8 cellular contexts compared by ENCODE assay signal in genomic region chr15:67520976-67521769, GRCh38. TPM values are rescaled to one million over a fixed set of nuclear protein-coding genes. Genes with fewer than 3 reads are reported as not detected.
DNase-seq lines count a peak whose midpoint lies in the region; ATAC-seq and TF ChIP-seq lines count a peak whose summit lies in the region.

Gene C15orf61, plus strand, starts transcription at chr15:67521131. Its CDS starts 118 bp downstream, at chr15:67521249.

- peak; percentile 81 for ATAC-seq in thoracic aorta (ENCODE audit: insufficient number of reproducible peaks, low FRiP score, low read depth)

- no peaks in the 10 kb centered on the region for H3K9me3 Mint-ChIP-seq in activated naive CD4-positive, alpha-beta T cell treated with anti-CD3 and anti-CD28 coated beads, Interleukin-2, amount 50 U/mL, for 24 hours
- peaks cover 2% of the 10 kb centered on the region for H3K9me3 Mint-ChIP-seq in glutamatergic neuron (ENCODE audit: unreplicated experiment)
- H3K9me3 Mint-ChIP-seq in osteocyte (ENCODE audit: unreplicated experiment) = no peaks in the 10 kb centered on the region

- H3K27ac ChIP-seq in SK-N-MC = peak within 1 kb of the TSS; percentile 80
- H3K27ac ChIP-seq in thoracic aorta = peak within 1 kb of the TSS; percentile 90 to 91

- no peaks in the 10 kb centered on the region for H3K36me3 ChIP-seq in HAP-1 (replicated peaks)
- no peaks in the 10 kb centered on the region for H3K36me3 ChIP-seq in SK-N-MC (ENCODE audit: insufficient read depth, low read length)
- H3K36me3 ChIP-seq in thoracic aorta = no peaks in the 10 kb centered on the region

- H3K4me1 ChIP-seq in HAP-1 (peaks cover 26% of the 10 kb centered on the region), thoracic aorta (ENCODE audit: control insufficient read depth in 1 of 2, low read depth in 2 of 2) (peaks cover 16 to 23% of the 10 kb centered on the region in 2 donors)

- no peaks in the 10 kb centered on the region for H3K36me3 Mint-ChIP-seq in activated naive CD4-positive, alpha-beta T cell treated with anti-CD3 and anti-CD28 coated beads, Interleukin-2, amount 50 U/mL, for 24 hours
- no peaks in the 10 kb centered on the region for H3K36me3 Mint-ChIP-seq in glutamatergic neuron (ENCODE audit: unreplicated experiment)
- peaks cover 8% of the 10 kb centered on the region for H3K36me3 Mint-ChIP-seq in osteocyte (ENCODE audit: unreplicated experiment)

- peaks cover 26% of the 10 kb centered on the region for H3K4me1 Mint-ChIP-seq in activated naive CD4-positive, alpha-beta T cell treated with anti-CD3 and anti-CD28 coated beads, Interleukin-2, amount 50 U/mL, for 24 hours
- peaks cover 14% of the 10 kb centered on the region for H3K4me1 Mint-ChIP-seq in glutamatergic neuron (ENCODE audit: low read depth, unreplicated experiment)
- H3K4me1 Mint-ChIP-seq in osteocyte (ENCODE audit: unreplicated experiment) = peaks cover 28% of the 10 kb centered on the region

- H3K27me3 Mint-ChIP-seq in activated naive CD4-positive, alpha-beta T cell treated with anti-CD3 and anti-CD28 coated beads, Interleukin-2, amount 50 U/mL, for 24 hours = no peaks in the 10 kb centered on the region
- peaks cover 2% of the 10 kb centered on the region for H3K27me3 Mint-ChIP-seq in glutamatergic neuron (ENCODE audit: unreplicated experiment)
- H3K27me3 Mint-ChIP-seq in osteocyte (ENCODE audit: unreplicated experiment) = no peaks in the 10 kb centered on the region

- CTCF ChIA-PET in GM10248 (lab: Yijun Ruan, JAX) = interaction anchor here (0.9 to 1.6 kb wide), 6 partner anchors 9 to 314 kb away, joined by 3 to 5 read pairs (median 4); no protein-coding TSS in a partner anchor

- POLR2A ChIA-PET in GM10248 (lab: Yijun Ruan, JAX) = interaction anchor here (0.7 kb wide), 1 partner anchor 21 kb away, joined by 4 read pairs; the partner anchor contains the start of gene MAP2K5

- H3K27ac Mint-ChIP-seq in activated naive CD4-positive, alpha-beta T cell treated with anti-CD3 and anti-CD28 coated beads, Interleukin-2, amount 50 U/mL, for 24 hours = peak within 1 kb of the TSS; percentile 96
- H3K27ac Mint-ChIP-seq in glutamatergic neuron (ENCODE audit: unreplicated experiment) = peak within 1 kb of the TSS; percentile 94
- H3K27ac Mint-ChIP-seq in osteocyte (ENCODE audit: unreplicated experiment) = peak within 1 kb of the TSS; percentile 93

- TF ChIP-seq CTCF in GM10248 (IDR thresholded peaks at IDR 0.05; ENCODE audit: control extremely low read depth, extremely low read depth, low read depth, missing control alignments) = peak; percentile 19
- TF ChIP-seq CTCF in glutamatergic neuron (IDR thresholded peaks at IDR 0.05; ENCODE audit: partially characterized antibody, unreplicated experiment) = no peak
- peak; percentile 10 for TF ChIP-seq CTCF in osteocyte (IDR thresholded peaks at IDR 0.05)
- TF ChIP-seq CTCF in thoracic aorta (IDR thresholded peaks at IDR 0.05) = no peak

- H3K9me3 ChIP-seq in HAP-1 (no peaks in the 10 kb centered on the region), SK-N-MC (ENCODE audit: low read depth, low read length) (no peaks in the 10 kb centered on the region; the same call in 1 of the 2 replicates), thoracic aorta (no peaks in the 10 kb centered on the region)

- in situ Hi-C loops in HAP-1 (cut with MboI; ENCODE audit: low sequenced_read_pairs) = no loop called here

- peak within 1 kb of the TSS; percentile 91 for H3K9ac ChIP-seq in SK-N-MC (ENCODE audit: insufficient read length)

- H3K27me3 ChIP-seq in HAP-1 (ENCODE audit: low read depth) = no peaks in the 10 kb centered on the region
- H3K27me3 ChIP-seq in thoracic aorta (replicated peaks; ENCODE audit: insufficient read depth) = no peaks in the 10 kb centered on the region

- H3K4me3 ChIP-seq in HAP-1 (peak within 1 kb of the TSS; percentile 53), SK-N-MC (peak within 1 kb of the TSS; percentile 94), thoracic aorta (peak within 1 kb of the TSS; percentile 76)

- DNase-seq in GM10248 (ENCODE audit: extremely low spot score) = peak; percentile 95
- peak; percentile 94 to 95 for DNase-seq in HAP-1 (ENCODE audit: low spot score in 2 of 2)
- DNase-seq in M059J (ENCODE audit: low read depth) = peak; percentile 73
- no peak for DNase-seq in SK-N-MC (ENCODE audit: low read depth, low spot score)
- DNase-seq in glutamatergic neuron = peak; percentile 86
- peak; percentile 91 for DNase-seq in osteocyte (ENCODE audit: extremely low spot score, unreplicated experiment)
- no peak for DNase-seq in thoracic aorta (ENCODE audit: low spot score)

- peak within 1 kb of the TSS; percentile 95 for H3K4me3 Mint-ChIP-seq in activated naive CD4-positive, alpha-beta T cell treated with anti-CD3 and anti-CD28 coated beads, Interleukin-2, amount 50 U/mL, for 24 hours
- peak within 1 kb of the TSS; percentile 88 for H3K4me3 Mint-ChIP-seq in glutamatergic neuron (ENCODE audit: unreplicated experiment)
- H3K4me3 Mint-ChIP-seq in osteocyte (ENCODE audit: unreplicated experiment) = peak within 1 kb of the TSS; percentile 87

RNA-seq across cellular contexts. Expression of gene C15orf61, which starts in this region (rescaled TPM):
- 2.9 and 4.1 TPM in 2 replicates for total RNA-seq in M059J (2014; rRNA removed; shearing (Covaris generic))
- total RNA-seq in glutamatergic neuron (ENCODE audit: unreplicated experiment) = 7.5 TPM
- total RNA-seq in osteocyte = 4.3 and 4.8 TPM in 2 replicates
- total RNA-seq in thoracic aorta = 1 to 10 TPM; 1.6 to 4.5 TPM

Comparison
In these comparisons a context has a peak if more than half of its experiments do, and no peak if none do; other contexts are left out.
1. DNase-seq: peak in GM10248 (single experiment), HAP-1 (2 of 2), M059J (single experiment), glutamatergic neuron (single experiment) and osteocyte (single experiment); none in SK-N-MC (single experiment) and thoracic aorta (single experiment).
2. CTCF ChIP-seq: peak in GM10248 (single experiment) and osteocyte (single experiment); none in glutamatergic neuron (single experiment) and thoracic aorta (single experiment).
3. Peak in every context shown above with its lines, with median percentiles within 50 percentile points of each other: H3K4me3 ChIP-seq, H3K27ac Mint-ChIP-seq and H3K4me3 Mint-ChIP-seq.